10 cellular contexts compared by ENCODE assay signal in genomic region chr11:121930004-121930965, GRCh38.
DNase-seq lines count a peak whose midpoint lies in the region; TF ChIP-seq lines count a peak whose summit lies in the region.
"Had no signal": no experiment of that assay in that cellular context is flagged by ENCODE, and none has a peak within 500 bp of the region (broad histone marks: within the 10 kb centered on the region; RNA-seq: fewer than 3 reads in every experiment).

No MANE protein-coding gene starts in this region.

- no peak overlapping the region for H3K4me3 Mint-ChIP-seq in immature natural killer cell

- in situ Hi-C loops in GM13976 (cut with MboI; ENCODE audit: low sequenced_read_pairs, unreplicated experiment): no loop called here

- DNase-seq in GM13976 (ENCODE audit: low spot score) (peak; percentile 44), NCI-H2029 treated with DMSO at 0.1 percent for 48 hours (lab: John Stamatoyannopoulos, UW) (peak; percentile 45), cardiac muscle cell (ENCODE audit: low read depth in 1 of 2, low spot score in 1 of 2) (peak in 1 of 2 donors; percentile 42), sigmoid colon (no peak), NCI-H2227 treated with DMSO at 0.1 percent for 48 hours (lab: John Stamatoyannopoulos, UW) (no peak), immature natural killer cell (no peak), ecto neural progenitor cell (ENCODE audit: low spot score) (no peak), occipital lobe (lab: John Stamatoyannopoulos, UW) (no peak)
- DNase-seq: effector memory CD4-positive, alpha-beta T cell had no signal

- TF ChIP-seq EP300 in sigmoid colon (IDR thresholded peaks at IDR 0.05): no peak

- intact Hi-C loops in sigmoid colon (cut with DNase I): no loop called here

- H3K27ac Mint-ChIP-seq in immature natural killer cell: no peak overlapping the region

- H3K27me3 ChIP-seq in cardiac muscle cell (no peaks in the 10 kb centered on the region), sigmoid colon (no peaks in the 10 kb centered on the region)

- TF ChIP-seq CTCF in GM13976 (IDR thresholded peaks at IDR 0.05; ENCODE audit: borderline replicate concordance, control extremely low read depth, extremely low read depth, insufficient read depth, missing control alignments): no peak
- no peak for TF ChIP-seq CTCF in cardiac muscle cell (IDR thresholded peaks at IDR 0.05; ENCODE audit: low read depth, low read length)
- TF ChIP-seq CTCF in sigmoid colon (IDR thresholded peaks at IDR 0.05): no peak

- WGBS in sigmoid colon, 2 donors: 21 to 30% methylated on average over 18 of the region's 18 CpGs

- peak overlapping the region; percentile 81 for H3K27ac ChIP-seq in cardiac muscle cell
- H3K27ac ChIP-seq in sigmoid colon: peak overlapping the region; percentile 28 to 55 (median 54)
- H3K27ac ChIP-seq: RWPE1 had no signal

- H3K4me1 ChIP-seq in cardiac muscle cell (ENCODE audit: low read depth) (peaks cover 22% of the 10 kb centered on the region), sigmoid colon (peaks cover 0 to 22% (median 14%) of the 10 kb centered on the region in 4 donors)

- H3K4me3 ChIP-seq in cardiac muscle cell (peak overlapping the region; percentile 5), sigmoid colon (peak overlapping the region; percentile 1 to 44 (median 38))

- H3K36me3 Mint-ChIP-seq in immature natural killer cell: no peaks in the 10 kb centered on the region

- H3K4me1 Mint-ChIP-seq in immature natural killer cell: no peaks in the 10 kb centered on the region

- H3K36me3 ChIP-seq in cardiac muscle cell: no peaks in the 10 kb centered on the region
- no peaks in the 10 kb centered on the region for H3K36me3 ChIP-seq in sigmoid colon

- H3K9me3 ChIP-seq in cardiac muscle cell (ENCODE audit: low read depth) (no peaks in the 10 kb centered on the region), sigmoid colon (no peaks in the 10 kb centered on the region)

- peaks cover 2 to 12% (median 3%) of the 10 kb centered on the region in 3 donors for H3K27me3 Mint-ChIP-seq in immature natural killer cell (ENCODE audit: low read depth in 3 of 3)

- no peak for TF ChIP-seq POLR2A in sigmoid colon (IDR thresholded peaks at IDR 0.05)

- H3K9me3 Mint-ChIP-seq in immature natural killer cell: no peaks in the 10 kb centered on the region

Comparison
In these comparisons a context has a peak if more than half of its experiments do, and no peak if none do; other contexts are left out.
1. DNase-seq: peak in GM13976 (single experiment) and NCI-H2029 treated with DMSO at 0.1 percent for 48 hours (single experiment); none in sigmoid colon (single experiment), NCI-H2227 treated with DMSO at 0.1 percent for 48 hours (single experiment), immature natural killer cell (0 of 3), ecto neural progenitor cell (single experiment) and occipital lobe (single experiment).